In genomic region chr1:43357251-43357650, GRCh38 we compare ENCODE assay signal across 1 cellular context.
TF ChIP-seq lines count a peak whose summit lies in the region.

No MANE protein-coding gene starts in this region.

TF ChIP-seq in HCT116, 20 proteins besides CTCF, POLR2A, EP300 and RAD21:
- TF ChIP-seq, protein P1, sequence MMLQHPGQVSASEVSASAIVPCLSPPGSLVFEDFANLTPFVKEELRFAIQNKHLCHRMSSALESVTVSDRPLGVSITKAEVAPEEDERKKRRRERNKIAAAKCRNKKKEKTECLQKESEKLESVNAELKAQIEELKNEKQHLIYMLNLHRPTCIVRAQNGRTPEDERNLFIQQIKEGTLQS (IDR thresholded peaks at IDR 0.05): no peak
- TF ChIP-seq CBX3 (IDR thresholded peaks at IDR 0.05; ENCODE audit: low read depth): no peak
- TF ChIP-seq ELF1 (IDR thresholded peaks at IDR 0.05; ENCODE audit: borderline replicate concordance, low read depth): no peak
- no peak for TF ChIP-seq JUND (IDR thresholded peaks at IDR 0.05)
- no peak for TF ChIP-seq TCF7L2 (IDR thresholded peaks at IDR 0.05; ENCODE audit: borderline replicate concordance, extremely low read depth, insufficient read depth, insufficient read length)
- TF ChIP-seq EZH2phosphoT487 (IDR thresholded peaks at IDR 0.05; ENCODE audit: borderline replicate concordance): no peak
- no peak for TF ChIP-seq ZBTB33 (IDR thresholded peaks at IDR 0.05; ENCODE audit: extremely low read depth, insufficient replicate concordance, low read length)
- TF ChIP-seq FOSL1 (IDR thresholded peaks at IDR 0.05; ENCODE audit: low read depth): no peak
- no peak for TF ChIP-seq EGR1 (IDR thresholded peaks at IDR 0.05; ENCODE audit: low read depth)
- no peak for TF ChIP-seq SRF (IDR thresholded peaks at IDR 0.05; ENCODE audit: low read depth)
- no peak for TF ChIP-seq POLR2AphosphoS5 (IDR thresholded peaks at IDR 0.05; ENCODE audit: low read depth, low read length)
- TF ChIP-seq EZH2 (IDR thresholded peaks at IDR 0.05): no peak
- TF ChIP-seq, protein P2, sequence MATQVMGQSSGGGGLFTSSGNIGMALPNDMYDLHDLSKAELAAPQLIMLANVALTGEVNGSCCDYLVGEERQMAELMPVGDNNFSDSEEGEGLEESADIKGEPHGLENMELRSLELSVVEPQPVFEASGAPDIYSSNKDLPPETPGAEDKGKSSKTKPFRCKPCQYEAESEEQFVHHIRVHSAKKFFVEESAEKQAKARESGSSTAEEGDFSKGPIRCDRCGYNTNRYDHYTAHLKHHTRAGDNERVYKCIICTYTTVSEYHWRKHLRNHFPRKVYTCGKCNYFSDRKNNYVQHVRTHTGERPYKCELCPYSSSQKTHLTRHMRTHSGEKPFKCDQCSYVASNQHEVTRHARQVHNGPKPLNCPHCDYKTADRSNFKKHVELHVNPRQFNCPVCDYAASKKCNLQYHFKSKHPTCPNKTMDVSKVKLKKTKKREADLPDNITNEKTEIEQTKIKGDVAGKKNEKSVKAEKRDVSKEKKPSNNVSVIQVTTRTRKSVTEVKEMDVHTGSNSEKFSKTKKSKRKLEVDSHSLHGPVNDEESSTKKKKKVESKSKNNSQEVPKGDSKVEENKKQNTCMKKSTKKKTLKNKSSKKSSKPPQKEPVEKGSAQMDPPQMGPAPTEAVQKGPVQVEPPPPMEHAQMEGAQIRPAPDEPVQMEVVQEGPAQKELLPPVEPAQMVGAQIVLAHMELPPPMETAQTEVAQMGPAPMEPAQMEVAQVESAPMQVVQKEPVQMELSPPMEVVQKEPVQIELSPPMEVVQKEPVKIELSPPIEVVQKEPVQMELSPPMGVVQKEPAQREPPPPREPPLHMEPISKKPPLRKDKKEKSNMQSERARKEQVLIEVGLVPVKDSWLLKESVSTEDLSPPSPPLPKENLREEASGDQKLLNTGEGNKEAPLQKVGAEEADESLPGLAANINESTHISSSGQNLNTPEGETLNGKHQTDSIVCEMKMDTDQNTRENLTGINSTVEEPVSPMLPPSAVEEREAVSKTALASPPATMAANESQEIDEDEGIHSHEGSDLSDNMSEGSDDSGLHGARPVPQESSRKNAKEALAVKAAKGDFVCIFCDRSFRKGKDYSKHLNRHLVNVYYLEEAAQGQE (IDR thresholded peaks at IDR 0.05; ENCODE audit: low read depth): no peak
- TF ChIP-seq SIN3A (IDR thresholded peaks at IDR 0.05; ENCODE audit: low read depth): no peak
- TF ChIP-seq, protein P3, sequence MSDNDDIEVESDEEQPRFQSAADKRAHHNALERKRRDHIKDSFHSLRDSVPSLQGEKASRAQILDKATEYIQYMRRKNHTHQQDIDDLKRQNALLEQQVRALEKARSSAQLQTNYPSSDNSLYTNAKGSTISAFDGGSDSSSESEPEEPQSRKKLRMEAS (IDR thresholded peaks at IDR 0.05): no peak
- TF ChIP-seq ZNF274 (IDR thresholded peaks at IDR 0.05; ENCODE audit: low read depth, low read length): no peak
- no peak for TF ChIP-seq YY1 (IDR thresholded peaks at IDR 0.05; ENCODE audit: extremely low read depth, insufficient replicate concordance, low read depth, low read length)
